In the genomic region with DNA sequence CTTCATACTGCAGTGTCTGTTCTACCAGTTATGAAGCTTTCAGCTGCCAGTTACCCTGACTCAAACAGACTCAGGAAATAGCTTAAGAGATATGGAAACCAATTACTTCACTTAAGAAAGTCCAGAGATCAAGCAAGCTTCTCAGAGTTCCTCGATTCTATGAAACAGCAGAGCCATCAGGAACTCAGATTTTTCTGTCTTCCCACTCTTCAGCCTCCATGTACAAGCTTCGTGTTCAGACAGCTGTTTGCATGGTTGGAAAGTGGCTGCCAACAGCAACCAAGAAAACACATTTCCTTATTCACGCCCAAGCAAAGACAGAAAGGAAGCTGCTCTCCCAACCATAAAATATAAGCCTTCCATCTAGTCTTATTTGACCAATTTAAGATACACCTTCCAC, we compare ENCODE assay signal across 17 cellular contexts.
DNase-seq lines count a peak whose midpoint lies in the region; ATAC-seq, FAIRE-seq and TF ChIP-seq lines count a peak whose summit lies in the region.
"Had no signal": no experiment of that assay in that cellular context is flagged by ENCODE, and none has a peak within 500 bp of the region (broad histone marks: within the 10 kb centered on the region; RNA-seq: fewer than 3 reads in every experiment).

No MANE protein-coding gene starts in this region.

- H2BK12ac ChIP-seq in mesenchymal stem cell (ENCODE audit: low read length in 2 of 2) = no peak overlapping the region

- H3K27ac Mint-ChIP-seq in endodermal cell = no peak overlapping the region

- H3K23ac ChIP-seq in mesenchymal stem cell (ENCODE audit: low read length in 2 of 2) = no peak overlapping the region

- no peak overlapping the region for H3K18ac ChIP-seq in mesenchymal stem cell (ENCODE audit: low read depth in 1 of 2, low read length in 2 of 2)

- 53% methylated on average over 3 of the region's 3 CpGs for WGBS in mesenchymal stem cell
- WGBS in endodermal cell (ENCODE audit: insufficient coverage in 1 of 2, insufficient read length in 1 of 2), 2 experiments = 95 to 96% methylated on average over 3 of the region's 3 CpGs
- WGBS in body of pancreas, 2 donors = 38 to 80% methylated on average over 3 of the region's 3 CpGs
- WGBS in testis, 2 donors = 73 to 79% methylated on average over 3 of the region's 3 CpGs

- no peak overlapping the region for H2BK5ac ChIP-seq in mesenchymal stem cell (ENCODE audit: low read depth, low read length, poor library complexity, severe bottlenecking)

- H3K9ac ChIP-seq in mesenchymal stem cell (ENCODE audit: low read length) = no peak overlapping the region
- H3K9ac ChIP-seq in endodermal cell (ENCODE audit: extremely low read depth, low read length, poor library complexity, severe bottlenecking) = no peak overlapping the region

- no peaks in the 10 kb centered on the region for H3K9me3 Mint-ChIP-seq in endodermal cell

- H3K4me1 Mint-ChIP-seq in endodermal cell = peaks cover 14% of the 10 kb centered on the region

- no peaks in the 10 kb centered on the region for H3K79me1 ChIP-seq in mesenchymal stem cell (replicated peaks; ENCODE audit: low read length, poor library complexity, severe bottlenecking)

- no peak overlapping the region for H2BK15ac ChIP-seq in mesenchymal stem cell (ENCODE audit: low read depth, poor library complexity, severe bottlenecking)

- TF ChIP-seq CTCF in AG10803 (conservative IDR thresholded peaks at IDR 0.05; ENCODE audit: low read length) = no peak
- TF ChIP-seq CTCF in bronchial epithelial cell (IDR thresholded peaks at IDR 0.05; ENCODE audit: insufficient read depth, low read length, severe bottlenecking) = no peak
- no peak for TF ChIP-seq CTCF in endodermal cell (conservative IDR thresholded peaks at IDR 0.05)
- no peak for TF ChIP-seq CTCF in body of pancreas (IDR thresholded peaks at IDR 0.05)
- no peak for TF ChIP-seq CTCF in testis (IDR thresholded peaks at IDR 0.05)

- H3K36me3 ChIP-seq in bronchial epithelial cell (ENCODE audit: control insufficient read depth, insufficient read depth, low read length) (no peaks in the 10 kb centered on the region), mesenchymal stem cell (ENCODE audit: control insufficient read depth in 1 of 2, insufficient read depth in 2 of 2, low read depth in 1 of 2, low read length in 2 of 2) (no peaks in the 10 kb centered on the region), endodermal cell (ENCODE audit: control insufficient read depth, insufficient read depth, low read length) (no peaks in the 10 kb centered on the region), body of pancreas (replicated peaks in 1 of 2; ENCODE audit: insufficient read depth in 1 of 2, low read depth in 2 of 2) (no peaks in the 10 kb centered on the region), testis (ENCODE audit: low read depth, missing control alignments) (no peaks in the 10 kb centered on the region)
- H3K36me3 ChIP-seq: SJCRH30 had no signal

- H3K27me3 ChIP-seq in bronchial epithelial cell (ENCODE audit: control insufficient read depth, insufficient read depth, low read length) (no peaks in the 10 kb centered on the region), mesenchymal stem cell (ENCODE audit: control insufficient read depth in 1 of 2, insufficient read depth in 1 of 2, low read length in 2 of 2) (no peaks in the 10 kb centered on the region), endodermal cell (ENCODE audit: control insufficient read depth, insufficient read depth, low read length, poor library complexity, severe bottlenecking) (peaks cover 4% of the 10 kb centered on the region), body of pancreas (no peaks in the 10 kb centered on the region), testis (no peaks in the 10 kb centered on the region)

- no peak overlapping the region for H4K91ac ChIP-seq in mesenchymal stem cell (ENCODE audit: low read length)

- no peak for ATAC-seq in body of pancreas

- intact Hi-C loops in body of pancreas (cut with DNase I) (no loop called here), testis (cut with DNase I; ENCODE audit: low total_unique reads) (no loop called here)

- H3K4me1 ChIP-seq in mesenchymal stem cell (ENCODE audit: control insufficient read depth, insufficient read depth, low read depth, low read length) (no peaks in the 10 kb centered on the region), endodermal cell (ENCODE audit: control insufficient read depth, insufficient read depth, low read length) (no peaks in the 10 kb centered on the region), body of pancreas (no peaks in the 10 kb centered on the region), testis (no peaks in the 10 kb centered on the region)
- H3K4me1 ChIP-seq: SJCRH30 had no signal

- TF ChIP-seq POLR2A in body of pancreas (IDR thresholded peaks at IDR 0.05) (no peak), testis (IDR thresholded peaks at IDR 0.05) (no peak)

- FAIRE-seq in bronchial epithelial cell (lab: Jason Lieb, UNC) = peak; percentile 23
- FAIRE-seq: A204.1 had no signal

- no peak overlapping the region for H3K4me3 Mint-ChIP-seq in endodermal cell

- no peak overlapping the region for H3K4ac ChIP-seq in mesenchymal stem cell (ENCODE audit: low read depth in 1 of 2, low read length in 2 of 2)

- H3K27ac ChIP-seq in mesenchymal stem cell (ENCODE audit: low read length, poor library complexity, severe bottlenecking) (no peak overlapping the region), endodermal cell (ENCODE audit: low read depth, low read length) (no peak overlapping the region), body of pancreas (no peak overlapping the region), testis (no peak overlapping the region)
- H3K27ac ChIP-seq: PC-9, SJCRH30 had no signal

- no peak overlapping the region for H2BK120ac ChIP-seq in mesenchymal stem cell (ENCODE audit: low read depth, low read length)

- H3K36me3 Mint-ChIP-seq in endodermal cell (ENCODE audit: low read depth) = no peaks in the 10 kb centered on the region

- H3K9me3 ChIP-seq in mesenchymal stem cell (ENCODE audit: control insufficient read depth, low read length) = no peaks in the 10 kb centered on the region
- no peaks in the 10 kb centered on the region for H3K9me3 ChIP-seq in endodermal cell (ENCODE audit: control insufficient read depth, low read length)
- H3K9me3 ChIP-seq in body of pancreas = no peaks in the 10 kb centered on the region
- no peaks in the 10 kb centered on the region for H3K9me3 ChIP-seq in testis
- H3K9me3 ChIP-seq: SJCRH30 had no signal

- no peak overlapping the region for H3K14ac ChIP-seq in mesenchymal stem cell (ENCODE audit: low read length in 2 of 2)

- no peak overlapping the region for H3K4me3 ChIP-seq in AG10803 (ENCODE audit: low read length)
- no peak overlapping the region for H3K4me3 ChIP-seq in bronchial epithelial cell (ENCODE audit: low read depth, low read length)
- H3K4me3 ChIP-seq in mesenchymal stem cell (ENCODE audit: insufficient read depth in 1 of 2, low read depth in 1 of 2, low read length in 2 of 2) = no peak overlapping the region
- H3K4me3 ChIP-seq in endodermal cell (ENCODE audit: low read length) = no peak overlapping the region
- no peak overlapping the region for H3K4me3 ChIP-seq in body of pancreas
- H3K4me3 ChIP-seq in testis = no peak overlapping the region
- H3K4me3 ChIP-seq: PC-9, SJCRH30 had no signal

- H2AFZ ChIP-seq in mesenchymal stem cell (ENCODE audit: low read depth, low read length) = no peak overlapping the region
- H2AFZ ChIP-seq: PC-9 had no signal

- no peak overlapping the region for H3K4me2 ChIP-seq in mesenchymal stem cell (ENCODE audit: low read length, poor library complexity, severe bottlenecking)
- H3K4me2 ChIP-seq: PC-9 had no signal

- H4K8ac ChIP-seq in mesenchymal stem cell (ENCODE audit: low read length) = no peak overlapping the region

- DNase-seq in AG10803 (ENCODE audit: low read depth) = peak; percentile 41
- peak; percentile 67 for DNase-seq in CD1c-positive myeloid dendritic cell (ENCODE audit: extremely low spot score)
- DNase-seq in bronchial epithelial cell (ENCODE audit: low read depth) = no peak
- DNase-seq in mesenchymal stem cell = peak; percentile 45
- no peak for DNase-seq in endodermal cell
- no peak for DNase-seq in body of pancreas
- DNase-seq in NCI-H1417 treated with DMSO at 0.1 percent for 48 hours (lab: John Stamatoyannopoulos, UW) = no peak
- no peak for DNase-seq in testis
- DNase-seq: C1 segment of cervical spinal cord, DMS79, NCI-H1417, NCI-H1930, NCI-H226, NCI-H524, PC-9, SJCRH30 had no signal

- no peak overlapping the region for H2AK5ac ChIP-seq in mesenchymal stem cell (ENCODE audit: low read length, severe bottlenecking)

- no peaks in the 10 kb centered on the region for H3K27me3 Mint-ChIP-seq in endodermal cell (ENCODE audit: insufficient read depth)

Comparison
In these comparisons a context has a peak if more than half of its experiments do, and no peak if none do; other contexts are left out.
1. DNase-seq: peak in AG10803 (single experiment), CD1c-positive myeloid dendritic cell (single experiment) and mesenchymal stem cell (single experiment); none in bronchial epithelial cell (single experiment), endodermal cell (single experiment), body of pancreas (0 of 4), NCI-H1417 treated with DMSO at 0.1 percent for 48 hours (single experiment) and testis (single experiment).